Comparison of ENCODE assay signal across 10 cellular contexts in the genomic region with DNA sequence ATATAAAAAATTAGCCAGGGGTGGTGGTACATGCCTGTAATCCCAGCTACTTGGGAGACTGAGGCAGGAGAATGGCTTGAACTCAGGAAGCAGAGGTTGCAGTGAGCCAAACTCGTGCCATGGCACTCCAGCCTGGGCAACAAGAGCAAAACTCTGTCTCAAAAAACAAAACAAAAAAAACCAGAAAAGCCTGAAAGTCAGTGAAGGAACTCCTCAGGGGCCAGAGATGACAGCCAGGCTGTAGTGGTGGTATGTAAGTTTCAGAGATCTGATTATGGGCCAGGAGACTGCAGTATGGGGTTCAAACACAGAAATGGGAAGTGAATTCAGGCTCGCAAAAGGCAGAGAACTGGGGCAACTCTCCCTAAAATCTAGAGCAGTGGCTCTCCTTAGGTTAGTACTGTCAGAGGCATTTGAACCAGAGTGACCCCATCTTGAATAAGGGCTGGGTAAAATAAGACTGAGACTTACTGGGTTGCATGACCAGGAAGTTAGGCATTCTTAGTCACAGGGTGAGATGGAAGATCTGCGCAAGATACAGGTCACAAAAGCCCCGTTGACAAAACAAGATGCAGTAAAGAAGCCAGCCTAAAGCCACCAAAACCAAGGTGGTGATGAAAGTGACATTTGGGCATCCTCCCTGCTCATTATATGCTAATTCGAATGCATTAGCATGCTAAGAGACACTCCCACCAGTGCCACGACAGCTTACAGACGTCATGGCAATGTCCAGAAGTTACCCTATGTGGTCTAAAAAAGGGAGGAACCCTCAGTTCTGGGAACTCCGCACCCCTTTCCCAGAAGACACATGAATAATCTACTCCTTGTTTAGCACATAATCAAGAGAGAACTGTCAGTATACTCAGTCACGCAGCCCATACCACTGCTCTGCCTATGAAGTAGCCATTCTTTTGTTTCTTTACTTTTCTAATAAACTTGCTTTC.
DNase-seq lines count a peak whose midpoint lies in the region; ATAC-seq and TF ChIP-seq lines count a peak whose summit lies in the region.
"Had no signal": no experiment of that assay in that cellular context is flagged by ENCODE, and none has a peak within 500 bp of the region (broad histone marks: within the 10 kb centered on the region; RNA-seq: fewer than 3 reads in every experiment).

No MANE protein-coding gene starts in this region.

- peaks cover 28 to 47% of the 10 kb centered on the region in 2 donors for H3K4me1 Mint-ChIP-seq in natural killer cell treated with Interleukin-12 subunit alpha and Interleukin-12 subunit beta and Interleukin-15 and Interleukin-18, amount 100 ng/mL, for 72 hours (ENCODE audit: low read depth in 2 of 2)

- ATAC-seq in SK-N-SH treated with all-trans-retinoic acid at 6 μM for 48 hours (peak; percentile 68), HG03460 (IDR thresholded peaks at IDR 0.05; ENCODE audit: unreplicated experiment) (no peak)
- peak; percentile 93 to 94 for ATAC-seq in natural killer cell treated with Interleukin-12 subunit alpha and Interleukin-12 subunit beta and Interleukin-15 and Interleukin-18, amount 100 ng/mL, for 72 hours

- peaks cover 18 to 20% of the 10 kb centered on the region in 2 donors for H3K27me3 Mint-ChIP-seq in natural killer cell treated with Interleukin-12 subunit alpha and Interleukin-12 subunit beta and Interleukin-15 and Interleukin-18, amount 100 ng/mL, for 72 hours

- H3K9me3 Mint-ChIP-seq in natural killer cell treated with Interleukin-12 subunit alpha and Interleukin-12 subunit beta and Interleukin-15 and Interleukin-18, amount 100 ng/mL, for 72 hours: peaks cover 6% of the 10 kb centered on the region

- peak overlapping the region; percentile 77 for H3K4me3 Mint-ChIP-seq in natural killer cell treated with Interleukin-12 subunit alpha and Interleukin-12 subunit beta and Interleukin-15 and Interleukin-18, amount 100 ng/mL, for 72 hours

- H3K36me3 Mint-ChIP-seq in natural killer cell treated with Interleukin-12 subunit alpha and Interleukin-12 subunit beta and Interleukin-15 and Interleukin-18, amount 100 ng/mL, for 72 hours: peaks cover 19% of the 10 kb centered on the region

- H3K4me3 ChIP-seq in AG10803 (ENCODE audit: low read length): no peak overlapping the region
- H3K4me3 ChIP-seq: lung had no signal

- DNase-seq in AG10803 (ENCODE audit: low read depth) (peak; percentile 19), NCI-H2196 treated with DMSO at 0.1 percent for 48 hours (lab: John Stamatoyannopoulos, UW; ENCODE audit: unreplicated experiment) (no peak), NCI-H1694 (lab: John Stamatoyannopoulos, UW) (no peak), DMS79 (lab: John Stamatoyannopoulos, UW) (no peak)
- peak; percentile 26 for DNase-seq in activated T-cell treated with anti-CD3 and anti-CD28 coated beads, Interleukin-2, amount 50 U/mL, for 1 hour
- DNase-seq in natural killer cell treated with Interleukin-12 subunit alpha and Interleukin-12 subunit beta and Interleukin-15 and Interleukin-18, amount 100 ng/mL, for 72 hours (ENCODE audit: low spot score): peak; percentile 89
- DNase-seq: NCI-H1105 had no signal

- no peak for TF ChIP-seq CTCF in AG10803 (conservative IDR thresholded peaks at IDR 0.05; ENCODE audit: low read length)

- peak overlapping the region; percentile 97 to 99 for H3K27ac Mint-ChIP-seq in natural killer cell treated with Interleukin-12 subunit alpha and Interleukin-12 subunit beta and Interleukin-15 and Interleukin-18, amount 100 ng/mL, for 72 hours

TF ChIP-seq in SK-N-SH treated with all-trans-retinoic acid at 6 μM for 48 hours, 23 proteins besides CTCF, POLR2A, EP300 and RAD21:
- TF ChIP-seq ZNF70 (CRISPR knock-in tag; IDR thresholded peaks at IDR 0.05): no peak
- no peak for TF ChIP-seq ZNF8 (CRISPR knock-in tag; IDR thresholded peaks at IDR 0.05)
- no peak for TF ChIP-seq ARNTL (CRISPR knock-in tag; IDR thresholded peaks at IDR 0.05; ENCODE audit: borderline replicate concordance, low read depth)
- TF ChIP-seq, protein P1, sequence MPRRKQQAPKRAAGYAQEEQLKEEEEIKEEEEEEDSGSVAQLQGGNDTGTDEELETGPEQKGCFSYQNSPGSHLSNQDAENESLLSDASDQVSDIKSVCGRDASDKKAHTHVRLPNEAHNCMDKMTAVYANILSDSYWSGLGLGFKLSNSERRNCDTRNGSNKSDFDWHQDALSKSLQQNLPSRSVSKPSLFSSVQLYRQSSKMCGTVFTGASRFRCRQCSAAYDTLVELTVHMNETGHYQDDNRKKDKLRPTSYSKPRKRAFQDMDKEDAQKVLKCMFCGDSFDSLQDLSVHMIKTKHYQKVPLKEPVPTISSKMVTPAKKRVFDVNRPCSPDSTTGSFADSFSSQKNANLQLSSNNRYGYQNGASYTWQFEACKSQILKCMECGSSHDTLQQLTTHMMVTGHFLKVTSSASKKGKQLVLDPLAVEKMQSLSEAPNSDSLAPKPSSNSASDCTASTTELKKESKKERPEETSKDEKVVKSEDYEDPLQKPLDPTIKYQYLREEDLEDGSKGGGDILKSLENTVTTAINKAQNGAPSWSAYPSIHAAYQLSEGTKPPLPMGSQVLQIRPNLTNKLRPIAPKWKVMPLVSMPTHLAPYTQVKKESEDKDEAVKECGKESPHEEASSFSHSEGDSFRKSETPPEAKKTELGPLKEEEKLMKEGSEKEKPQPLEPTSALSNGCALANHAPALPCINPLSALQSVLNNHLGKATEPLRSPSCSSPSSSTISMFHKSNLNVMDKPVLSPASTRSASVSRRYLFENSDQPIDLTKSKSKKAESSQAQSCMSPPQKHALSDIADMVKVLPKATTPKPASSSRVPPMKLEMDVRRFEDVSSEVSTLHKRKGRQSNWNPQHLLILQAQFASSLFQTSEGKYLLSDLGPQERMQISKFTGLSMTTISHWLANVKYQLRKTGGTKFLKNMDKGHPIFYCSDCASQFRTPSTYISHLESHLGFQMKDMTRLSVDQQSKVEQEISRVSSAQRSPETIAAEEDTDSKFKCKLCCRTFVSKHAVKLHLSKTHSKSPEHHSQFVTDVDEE (CRISPR knock-in tag; IDR thresholded peaks at IDR 0.05): 0 out of 2 replicates have a peak, but pooled peaks have one; percentile 28
- no peak for TF ChIP-seq POU6F1 (CRISPR knock-in tag; IDR thresholded peaks at IDR 0.05; ENCODE audit: borderline replicate concordance, low read depth)
- 0 out of 2 replicates have a peak, but pooled peaks have one; percentile 28 for TF ChIP-seq SNAI2 (CRISPR knock-in tag; IDR thresholded peaks at IDR 0.05)
- TF ChIP-seq ZNF565 (CRISPR knock-in tag; conservative IDR thresholded peaks at IDR 0.05; ENCODE audit: low read depth): no peak
TF ChIP-seq in SK-N-SH treated with all-trans-retinoic acid at 6 μM for 48 hours: peak in this region for 2.

Comparison
In these comparisons a context has a peak if more than half of its experiments do, and no peak if none do; other contexts are left out.
1. DNase-seq: peak in AG10803 (single experiment), activated T-cell treated with anti-CD3 and anti-CD28 coated beads, Interleukin-2, amount 50 U/mL, for 1 hour (single experiment) and natural killer cell treated with Interleukin-12 subunit alpha and Interleukin-12 subunit beta and Interleukin-15 and Interleukin-18, amount 100 ng/mL, for 72 hours (single experiment); none in NCI-H2196 treated with DMSO at 0.1 percent for 48 hours (single experiment), NCI-H1694 (single experiment) and DMS79 (single experiment).